11 cellular contexts compared by ENCODE assay signal in genomic region chr10:42864575-42864974, GRCh38.
DNase-seq lines count a peak whose midpoint lies in the region; ATAC-seq and TF ChIP-seq lines count a peak whose summit lies in the region.
"Had no signal": no experiment of that assay in that cellular context is flagged by ENCODE, and none has a peak within 500 bp of the region (broad histone marks: within the 10 kb centered on the region; RNA-seq: fewer than 3 reads in every experiment).

No MANE protein-coding gene starts in this region.

- H3K27me3 Mint-ChIP-seq in osteocyte (ENCODE audit: unreplicated experiment): peaks cover 45% of the 10 kb centered on the region

- H3K27ac Mint-ChIP-seq in osteocyte (ENCODE audit: unreplicated experiment): no peak overlapping the region
- H3K27ac Mint-ChIP-seq in stimulated activated effector memory CD8-positive, alpha-beta T cell treated with anti-CD3 and anti-CD28 coated beads, Interleukin-12 subunit alpha, Interleukin-12 subunit beta, amount 100 ng/mL, for 72 hours: no peak overlapping the region

- no peak for ATAC-seq in stimulated activated effector memory CD8-positive, alpha-beta T cell treated with anti-CD3 and anti-CD28 coated beads, Interleukin-12 subunit alpha, Interleukin-12 subunit beta, amount 100 ng/mL, for 72 hours
- ATAC-seq in HG03135 (IDR thresholded peaks at IDR 0.05; ENCODE audit: unreplicated experiment): no peak
- no peak for ATAC-seq in HG03025 (IDR thresholded peaks at IDR 0.05; ENCODE audit: low FRiP score, unreplicated experiment)
- ATAC-seq: lower lobe of right lung had no signal

- TF ChIP-seq CTCF in osteocyte (IDR thresholded peaks at IDR 0.05): peak; percentile 46

- H3K9me3 Mint-ChIP-seq in osteocyte (ENCODE audit: unreplicated experiment): no peaks in the 10 kb centered on the region
- H3K9me3 Mint-ChIP-seq in stimulated activated effector memory CD8-positive, alpha-beta T cell treated with anti-CD3 and anti-CD28 coated beads, Interleukin-12 subunit alpha, Interleukin-12 subunit beta, amount 100 ng/mL, for 72 hours: no peaks in the 10 kb centered on the region

- no peak overlapping the region for H3K4me3 Mint-ChIP-seq in osteocyte (ENCODE audit: unreplicated experiment)
- no peak overlapping the region for H3K4me3 Mint-ChIP-seq in stimulated activated effector memory CD8-positive, alpha-beta T cell treated with anti-CD3 and anti-CD28 coated beads, Interleukin-12 subunit alpha, Interleukin-12 subunit beta, amount 100 ng/mL, for 72 hours

- H3K4me1 Mint-ChIP-seq in osteocyte (ENCODE audit: unreplicated experiment): peaks cover 3% of the 10 kb centered on the region
- H3K4me1 Mint-ChIP-seq in stimulated activated effector memory CD8-positive, alpha-beta T cell treated with anti-CD3 and anti-CD28 coated beads, Interleukin-12 subunit alpha, Interleukin-12 subunit beta, amount 100 ng/mL, for 72 hours: peaks cover 5% of the 10 kb centered on the region

- DNase-seq in NCI-H146 (lab: John Stamatoyannopoulos, UW): peak; percentile 25
- no peak for DNase-seq in NCI-H146 treated with DMSO at 0.1 percent for 48 hours (lab: John Stamatoyannopoulos, UW; ENCODE audit: unreplicated experiment)
- peak; percentile 8 for DNase-seq in NCI-H69 (lab: John Stamatoyannopoulos, UW)
- DNase-seq in dermis blood vessel endothelial cell: peak; percentile 30
- DNase-seq in osteocyte (ENCODE audit: extremely low spot score, unreplicated experiment): peak; percentile 68
- DNase-seq in stimulated activated effector memory CD8-positive, alpha-beta T cell treated with anti-CD3 and anti-CD28 coated beads, Interleukin-12 subunit alpha, Interleukin-12 subunit beta, amount 100 ng/mL, for 72 hours (ENCODE audit: low spot score in 2 of 2): no peak
- DNase-seq: cortex of kidney, lower lobe of right lung, NCI-H510A had no signal

- no peaks in the 10 kb centered on the region for H3K36me3 Mint-ChIP-seq in osteocyte (ENCODE audit: unreplicated experiment)
- H3K36me3 Mint-ChIP-seq in stimulated activated effector memory CD8-positive, alpha-beta T cell treated with anti-CD3 and anti-CD28 coated beads, Interleukin-12 subunit alpha, Interleukin-12 subunit beta, amount 100 ng/mL, for 72 hours: no peaks in the 10 kb centered on the region

Comparison
In these comparisons a context has a peak if more than half of its experiments do, and no peak if none do; other contexts are left out.
1. DNase-seq: peak in NCI-H146 (single experiment), NCI-H69 (single experiment), dermis blood vessel endothelial cell (single experiment) and osteocyte (single experiment); none in NCI-H146 treated with DMSO at 0.1 percent for 48 hours (single experiment) and stimulated activated effector memory CD8-positive, alpha-beta T cell treated with anti-CD3 and anti-CD28 coated beads, Interleukin-12 subunit alpha, Interleukin-12 subunit beta, amount 100 ng/mL, for 72 hours (0 of 2).